27 cellular contexts compared by ENCODE assay signal in the genomic region with DNA sequence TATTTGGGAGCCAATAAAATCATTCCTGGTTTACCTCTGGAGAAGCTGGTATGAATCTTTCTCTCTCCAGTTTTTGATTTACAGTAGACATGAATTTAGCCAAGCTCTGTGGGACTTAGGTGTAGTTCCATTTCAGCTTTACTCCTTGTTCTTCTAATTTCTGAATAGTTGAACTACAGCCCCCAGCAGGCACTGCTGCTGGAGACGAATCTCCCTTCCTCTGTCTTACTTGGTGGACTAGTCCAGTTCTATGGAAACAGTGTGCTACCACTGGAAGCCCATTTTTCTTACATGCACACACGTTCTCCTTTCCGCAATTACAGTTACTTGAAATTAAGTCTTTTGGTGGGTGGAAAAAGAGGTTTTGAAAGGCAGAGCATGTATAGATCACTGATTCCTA.
"Had no signal": no experiment of that assay in that cellular context is flagged by ENCODE, and none has a peak within 500 bp of the region (broad histone marks: within the 10 kb centered on the region; RNA-seq: fewer than 3 reads in every experiment).

No MANE protein-coding gene starts in this region.

- H3K27me3 ChIP-seq: esophagus muscularis mucosa, foreskin keratinocyte, testis, transverse colon had no signal

- H3K27me3 Mint-ChIP-seq: activated CD4-positive, alpha-beta memory T cell treated with anti-CD3 and anti-CD28 coated beads for 36 hours; activated T-helper 17 cell treated with anti-CD3 and anti-CD28 coated beads, Interleukin-2, amount 50 U/mL, for 72 hours; central memory CD8-positive, alpha-beta T cell had no signal

- H3K27ac ChIP-seq: esophagus muscularis mucosa, foreskin keratinocyte, left ventricle myocardium inferior, skin epidermis, testis, transverse colon had no signal

- FAIRE-seq: astrocyte, colon, islet of Langerhans had no signal

- H3K4me1 Mint-ChIP-seq: activated T-helper 17 cell treated with anti-CD3 and anti-CD28 coated beads, Interleukin-2, amount 50 U/mL, for 72 hours; nephron had no signal

- DNase-seq: activated CD4-positive, alpha-beta memory T cell treated with anti-CD3 and anti-CD28 coated beads for 36 hours; activated CD4-positive, alpha-beta T cell treated with anti-CD3 and anti-CD28 coated beads for 4 hours; activated CD8-positive, alpha-beta memory T cell treated with anti-CD3 and anti-CD28 coated beads, Interleukin-2, amount 50 U/mL, for 4 hours; activated gamma-delta T cell treated with Interleukin-2 at 50 U/mL for 16 hours; activated naive CD4-positive, alpha-beta T cell treated with anti-CD3 and anti-CD28 coated beads, Interleukin-2, amount 50 U/mL, for 16 hours; activated T-cell treated with anti-CD3 and anti-CD28 coated beads, Interleukin-2, amount 50 U/mL, for 4 hours; amniotic stem cell; dermis blood vessel endothelial cell; effector CD4-positive, alpha-beta T cell; foreskin keratinocyte; left ventricle myocardium inferior; stimulated activated CD4-positive, alpha-beta T cell treated with anti-CD3 and anti-CD28 coated beads, Interleukin-12 subunit alpha, Interleukin-12 subunit beta, amount 100 ng/mL, for 4 hours; stimulated activated CD4-positive, alpha-beta T cell treated with anti-CD3 and anti-CD28 coated beads, Interleukin-4, amount 100 ng/mL, for 1 hour; stimulated activated naive CD8-positive, alpha-beta T cell treated with anti-CD3 and anti-CD28 coated beads, Interleukin-15, Interleukin-2, amounts not matched to agents 100 U/mL and 50 U/mL, for 24 hours; T-helper 2 cell; transverse colon had no signal

- H3K4me3 Mint-ChIP-seq: activated CD4-positive, alpha-beta memory T cell treated with anti-CD3 and anti-CD28 coated beads for 36 hours; activated T-cell treated with anti-CD3 and anti-CD28 coated beads, Interleukin-2, amount 50 U/mL, for 4 hours; activated T-helper 17 cell treated with anti-CD3 and anti-CD28 coated beads, Interleukin-2, amount 50 U/mL, for 72 hours; central memory CD8-positive, alpha-beta T cell; nephron had no signal

- H3K4me3 ChIP-seq: esophagus muscularis mucosa, left ventricle myocardium inferior, lung, skin epidermis, testis, transverse colon had no signal

- H3K4me1 ChIP-seq: foreskin keratinocyte, left ventricle myocardium inferior, testis, transverse colon had no signal

- ATAC-seq: activated T-cell treated with anti-CD3 and anti-CD28 coated beads, Interleukin-2, amount 50 U/mL, for 4 hours; activated T-helper 17 cell treated with anti-CD3 and anti-CD28 coated beads, Interleukin-2, amount 50 U/mL, for 72 hours; foreskin keratinocyte; sciatic nerve; stimulated activated naive CD8-positive, alpha-beta T cell treated with anti-CD3 and anti-CD28 coated beads, Interleukin-15, Interleukin-2, amounts not matched to agents 100 U/mL and 50 U/mL, for 24 hours had no signal

- H3K9me3 ChIP-seq: esophagus muscularis mucosa, left ventricle myocardium inferior, testis, transverse colon had no signal

- H3K9me3 Mint-ChIP-seq: activated CD4-positive, alpha-beta memory T cell treated with anti-CD3 and anti-CD28 coated beads for 36 hours; activated T-cell treated with anti-CD3 and anti-CD28 coated beads, Interleukin-2, amount 50 U/mL, for 4 hours; activated T-helper 17 cell treated with anti-CD3 and anti-CD28 coated beads, Interleukin-2, amount 50 U/mL, for 72 hours; central memory CD8-positive, alpha-beta T cell; nephron had no signal

- H3K27ac Mint-ChIP-seq: activated CD4-positive, alpha-beta memory T cell treated with anti-CD3 and anti-CD28 coated beads for 36 hours; nephron had no signal
